In genomic region chr1:235275836-235276235, GRCh38 we compare ENCODE assay signal across 14 cellular contexts. TPM values are rescaled to one million over a fixed set of nuclear protein-coding genes. Genes with fewer than 3 reads are reported as not detected.
DNase-seq lines count a peak whose midpoint lies in the region; ATAC-seq and TF ChIP-seq lines count a peak whose summit lies in the region.
"Had no signal": no experiment of that assay in that cellular context is flagged by ENCODE, and none has a peak within 500 bp of the region (broad histone marks: within the 10 kb centered on the region; RNA-seq: fewer than 3 reads in every experiment).

No MANE protein-coding gene starts in this region.

- peak overlapping the region; percentile 64 for H3K4me3 Mint-ChIP-seq in activated naive CD4-positive, alpha-beta T cell treated with anti-CD3 and anti-CD28 coated beads, Interleukin-2, amount 50 U/mL, for 24 hours
- peak overlapping the region; percentile 9 for H3K4me3 Mint-ChIP-seq in central memory CD8-positive, alpha-beta T cell
- peak overlapping the region; percentile 41 to 57 for H3K4me3 Mint-ChIP-seq in stimulated activated naive CD8-positive, alpha-beta T cell treated with anti-CD3 and anti-CD28 coated beads, Interleukin-15, amount 100 ng/mL, for 72 hours
- H3K4me3 Mint-ChIP-seq: activated CD4-positive, alpha-beta T cell treated with anti-CD3 and anti-CD28 coated beads for 36 hours had no signal

- H3K27me3 ChIP-seq in A673 (replicated peaks; ENCODE audit: insufficient read depth, low read depth, low read length, poor library complexity) = no peaks in the 10 kb centered on the region

- peak; percentile 33 for ATAC-seq in central memory CD8-positive, alpha-beta T cell (replicated peaks; ENCODE audit: extremely low read depth, poor library complexity, severe bottlenecking)
- no peak for ATAC-seq in stimulated activated naive CD8-positive, alpha-beta T cell treated with anti-CD3 and anti-CD28 coated beads, Interleukin-15, amount 100 ng/mL, for 72 hours
- no peak for ATAC-seq in HG02870 (IDR thresholded peaks at IDR 0.05; ENCODE audit: unreplicated experiment)
- no peak for ATAC-seq in HG03342 (IDR thresholded peaks at IDR 0.05; ENCODE audit: unreplicated experiment)

- H3K9me3 Mint-ChIP-seq in activated naive CD4-positive, alpha-beta T cell treated with anti-CD3 and anti-CD28 coated beads, Interleukin-2, amount 50 U/mL, for 24 hours = no peaks in the 10 kb centered on the region
- H3K9me3 Mint-ChIP-seq in central memory CD8-positive, alpha-beta T cell = no peaks in the 10 kb centered on the region
- H3K9me3 Mint-ChIP-seq in stimulated activated naive CD8-positive, alpha-beta T cell treated with anti-CD3 and anti-CD28 coated beads, Interleukin-15, amount 100 ng/mL, for 72 hours = no peaks in the 10 kb centered on the region

- H3K27ac Mint-ChIP-seq in activated naive CD4-positive, alpha-beta T cell treated with anti-CD3 and anti-CD28 coated beads, Interleukin-2, amount 50 U/mL, for 24 hours = no peak overlapping the region
- peak overlapping the region; percentile 79 for H3K27ac Mint-ChIP-seq in central memory CD8-positive, alpha-beta T cell (ENCODE audit: low read depth)
- H3K27ac Mint-ChIP-seq in stimulated activated naive CD8-positive, alpha-beta T cell treated with anti-CD3 and anti-CD28 coated beads, Interleukin-15, amount 100 ng/mL, for 72 hours = peak overlapping the region in 1 of 2 donors; percentile 69

- H3K4me1 Mint-ChIP-seq in activated naive CD4-positive, alpha-beta T cell treated with anti-CD3 and anti-CD28 coated beads, Interleukin-2, amount 50 U/mL, for 24 hours = peaks cover 79% of the 10 kb centered on the region
- H3K4me1 Mint-ChIP-seq in central memory CD8-positive, alpha-beta T cell = peaks cover 67% of the 10 kb centered on the region
- H3K4me1 Mint-ChIP-seq in stimulated activated naive CD8-positive, alpha-beta T cell treated with anti-CD3 and anti-CD28 coated beads, Interleukin-15, amount 100 ng/mL, for 72 hours = peaks cover 74% of the 10 kb centered on the region

- intact Hi-C loops in A673 (cut with micrococcal nuclease; ENCODE audit: unreplicated experiment) = no loop called here

- BruUV-seq in A673 (replicated peaks; lab: Mats Ljungman, UMichigan) = no TSS peak

- POLR2A ChIA-PET in A673 (lab: Charles Lee; ENCODE audit: low non-redundant PET) = no interaction called here

- H3K4me3 ChIP-seq in A673 (ENCODE audit: low read depth, low read length, poor library complexity, severe bottlenecking) = no peak overlapping the region

- H3K9me3 ChIP-seq in KOPT-K1 (ENCODE audit: insufficient read depth, low read length, poor library complexity, severe bottlenecking) (no peaks in the 10 kb centered on the region), A673 (ENCODE audit: low read depth, low read length, poor library complexity, severe bottlenecking) (no peaks in the 10 kb centered on the region)

- no peak for DNase-seq in activated naive CD4-positive, alpha-beta T cell treated with Interleukin-2 at 50 U/mL for 16 hours
- no peak for DNase-seq in central memory CD8-positive, alpha-beta T cell (ENCODE audit: low spot score in 2 of 2)
- DNase-seq in stimulated activated naive CD8-positive, alpha-beta T cell treated with anti-CD3 and anti-CD28 coated beads, Interleukin-15, amount 100 ng/mL, for 72 hours = no peak
- DNase-seq in A673 (ENCODE audit: low spot score) = no peak
- DNase-seq: activated T-cell treated with anti-CD3 and anti-CD28 coated beads, Interleukin-2, amount 50 U/mL, for 1 hour; NCI-H510A treated with DMSO at 0.1 percent for 48 hours; retina; SIG-M5; T-helper 9 cell had no signal

- H3K27ac ChIP-seq in KOPT-K1 (ENCODE audit: low read depth, low read length, poor library complexity, severe bottlenecking) = peak overlapping the region; percentile 45
- no peak overlapping the region for H3K27ac ChIP-seq in A673 (ENCODE audit: low read depth, low read length, poor library complexity, severe bottlenecking)

- H3K36me3 Mint-ChIP-seq in activated naive CD4-positive, alpha-beta T cell treated with anti-CD3 and anti-CD28 coated beads, Interleukin-2, amount 50 U/mL, for 24 hours = peaks cover 5% of the 10 kb centered on the region
- H3K36me3 Mint-ChIP-seq in central memory CD8-positive, alpha-beta T cell (ENCODE audit: insufficient read depth) = peaks cover 22% of the 10 kb centered on the region

- CTCF ChIA-PET in A673 (lab: Charles Lee) = no interaction called here

- no peaks in the 10 kb centered on the region for H3K27me3 Mint-ChIP-seq in activated naive CD4-positive, alpha-beta T cell treated with anti-CD3 and anti-CD28 coated beads, Interleukin-2, amount 50 U/mL, for 24 hours
- H3K27me3 Mint-ChIP-seq in central memory CD8-positive, alpha-beta T cell = no peaks in the 10 kb centered on the region
- no peaks in the 10 kb centered on the region for H3K27me3 Mint-ChIP-seq in stimulated activated naive CD8-positive, alpha-beta T cell treated with anti-CD3 and anti-CD28 coated beads, Interleukin-15, amount 100 ng/mL, for 72 hours
- H3K27me3 Mint-ChIP-seq: activated CD4-positive, alpha-beta T cell treated with anti-CD3 and anti-CD28 coated beads for 36 hours had no signal

- H3K36me3 ChIP-seq in KOPT-K1 (ENCODE audit: insufficient read depth, low read length) = no peaks in the 10 kb centered on the region
- no peaks in the 10 kb centered on the region for H3K36me3 ChIP-seq in A673 (ENCODE audit: insufficient read depth, low read length, poor library complexity, severe bottlenecking)

- TF ChIP-seq CTCF in A673 (conservative IDR thresholded peaks at IDR 0.05; ENCODE audit: low read depth, low read length) = no peak

- no peaks in the 10 kb centered on the region for H3K4me1 ChIP-seq in A673 (ENCODE audit: insufficient read depth, low read length, poor library complexity, severe bottlenecking)

RNA-seq across cellular contexts. Expression of gene ARID4B, which starts 52.1 kb away (rescaled TPM):
- total RNA-seq in A673 (2021) = 17.6 and 18.1 TPM in 2 replicates

RNA-seq across cellular contexts. Expression of gene GGPS1, which starts 52.5 kb away (rescaled TPM):
- total RNA-seq in A673 (2021) = 26.8 and 30.4 TPM in 2 replicates

Comparison
In these comparisons a context has a peak if more than half of its experiments do, and no peak if none do; other contexts are left out.
1. H3K4me3 Mint-ChIP-seq: peak in every context shown above with its lines; median percentile 64 in activated naive CD4-positive, alpha-beta T cell treated with anti-CD3 and anti-CD28 coated beads, Interleukin-2, amount 50 U/mL, for 24 hours; 49 in stimulated activated naive CD8-positive, alpha-beta T cell treated with anti-CD3 and anti-CD28 coated beads, Interleukin-15, amount 100 ng/mL, for 72 hours; 9 in central memory CD8-positive, alpha-beta T cell.